ENCODE assay signal across 1 cellular context in the genomic region with DNA sequence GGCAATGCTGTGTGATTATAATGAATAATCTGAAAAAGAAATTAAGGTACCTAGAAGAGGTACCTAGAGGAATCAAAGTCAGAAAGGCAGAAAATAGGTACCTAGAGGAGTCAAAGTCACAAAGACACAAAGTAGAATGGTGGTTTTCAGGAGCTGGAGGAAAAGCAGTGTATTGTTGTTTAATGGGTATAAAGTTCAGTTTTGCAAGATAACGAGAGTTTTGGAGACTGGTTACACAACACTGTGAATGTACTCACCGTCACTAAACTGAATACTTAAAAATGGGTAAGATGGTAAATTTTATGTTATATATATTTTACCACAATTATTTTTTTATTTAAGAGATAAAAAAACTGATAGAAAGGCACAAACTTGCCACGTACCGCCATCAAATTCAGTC.
TF ChIP-seq lines count a peak whose summit lies in the region.

No MANE protein-coding gene starts in this region.

TF ChIP-seq in HepG2, 621 proteins besides CTCF, POLR2A, EP300 and RAD21 (continued from another document and continues in another):
- TF ChIP-seq SOX5 (CRISPR knock-in tag; IDR thresholded peaks at IDR 0.05; ENCODE audit: borderline replicate concordance) = peak; percentile 73; the same call in 1 of the 2 replicates
- no peak for TF ChIP-seq POLR2G (IDR thresholded peaks at IDR 0.05; ENCODE audit: low read depth, low read length)
- TF ChIP-seq DNMT3B (CRISPR knock-in tag; conservative IDR thresholded peaks at IDR 0.05) = no peak
- TF ChIP-seq ZNF333 (CRISPR knock-in tag; IDR thresholded peaks at IDR 0.05; ENCODE audit: borderline replicate concordance) = no peak
- TF ChIP-seq ZNF468 (CRISPR knock-in tag; IDR thresholded peaks at IDR 0.05) = no peak
- TF ChIP-seq RXRB (CRISPR knock-in tag; IDR thresholded peaks at IDR 0.05; ENCODE audit: borderline replicate concordance) = peak; percentile 28; the same call in 1 of the 2 replicates
- TF ChIP-seq, protein P1, sequence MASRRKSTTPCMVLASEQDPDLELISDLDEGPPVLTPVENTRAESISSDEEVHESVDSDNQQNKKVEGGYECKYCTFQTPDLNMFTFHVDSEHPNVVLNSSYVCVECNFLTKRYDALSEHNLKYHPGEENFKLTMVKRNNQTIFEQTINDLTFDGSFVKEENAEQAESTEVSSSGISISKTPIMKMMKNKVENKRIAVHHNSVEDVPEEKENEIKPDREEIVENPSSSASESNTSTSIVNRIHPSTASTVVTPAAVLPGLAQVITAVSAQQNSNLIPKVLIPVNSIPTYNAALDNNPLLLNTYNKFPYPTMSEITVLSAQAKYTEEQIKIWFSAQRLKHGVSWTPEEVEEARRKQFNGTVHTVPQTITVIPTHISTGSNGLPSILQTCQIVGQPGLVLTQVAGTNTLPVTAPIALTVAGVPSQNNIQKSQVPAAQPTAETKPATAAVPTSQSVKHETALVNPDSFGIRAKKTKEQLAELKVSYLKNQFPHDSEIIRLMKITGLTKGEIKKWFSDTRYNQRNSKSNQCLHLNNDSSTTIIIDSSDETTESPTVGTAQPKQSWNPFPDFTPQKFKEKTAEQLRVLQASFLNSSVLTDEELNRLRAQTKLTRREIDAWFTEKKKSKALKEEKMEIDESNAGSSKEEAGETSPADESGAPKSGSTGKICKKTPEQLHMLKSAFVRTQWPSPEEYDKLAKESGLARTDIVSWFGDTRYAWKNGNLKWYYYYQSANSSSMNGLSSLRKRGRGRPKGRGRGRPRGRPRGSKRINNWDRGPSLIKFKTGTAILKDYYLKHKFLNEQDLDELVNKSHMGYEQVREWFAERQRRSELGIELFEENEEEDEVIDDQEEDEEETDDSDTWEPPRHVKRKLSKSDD (CRISPR knock-in tag; IDR thresholded peaks at IDR 0.05; ENCODE audit: low read depth) = no peak
- no peak for TF ChIP-seq RAD51 (IDR thresholded peaks at IDR 0.05; ENCODE audit: borderline replicate concordance)
- TF ChIP-seq ATM (IDR thresholded peaks at IDR 0.05; ENCODE audit: borderline replicate concordance) = no peak
- TF ChIP-seq STAT5B (CRISPR knock-in tag; IDR thresholded peaks at IDR 0.05) = no peak
- TF ChIP-seq ZMYM4 (CRISPR knock-in tag; IDR thresholded peaks at IDR 0.05) = peak; percentile 54; the same call in 1 of the 2 replicates
- TF ChIP-seq, protein P2, sequence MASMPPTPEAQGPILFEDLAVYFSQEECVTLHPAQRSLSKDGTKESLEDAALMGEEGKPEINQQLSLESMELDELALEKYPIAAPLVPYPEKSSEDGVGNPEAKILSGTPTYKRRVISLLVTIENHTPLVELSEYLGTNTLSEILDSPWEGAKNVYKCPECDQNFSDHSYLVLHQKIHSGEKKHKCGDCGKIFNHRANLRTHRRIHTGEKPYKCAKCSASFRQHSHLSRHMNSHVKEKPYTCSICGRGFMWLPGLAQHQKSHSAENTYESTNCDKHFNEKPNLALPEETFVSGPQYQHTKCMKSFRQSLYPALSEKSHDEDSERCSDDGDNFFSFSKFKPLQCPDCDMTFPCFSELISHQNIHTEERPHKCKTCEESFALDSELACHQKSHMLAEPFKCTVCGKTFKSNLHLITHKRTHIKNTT (CRISPR knock-in tag; IDR thresholded peaks at IDR 0.05) = no peak
- no peak for TF ChIP-seq ZNF446 (CRISPR knock-in tag; IDR thresholded peaks at IDR 0.05)
- TF ChIP-seq KDM1A (CRISPR knock-in tag; IDR thresholded peaks at IDR 0.05) = no peak
- TF ChIP-seq CBFB (CRISPR knock-in tag; IDR thresholded peaks at IDR 0.05) = no peak
- TF ChIP-seq, protein P3, sequence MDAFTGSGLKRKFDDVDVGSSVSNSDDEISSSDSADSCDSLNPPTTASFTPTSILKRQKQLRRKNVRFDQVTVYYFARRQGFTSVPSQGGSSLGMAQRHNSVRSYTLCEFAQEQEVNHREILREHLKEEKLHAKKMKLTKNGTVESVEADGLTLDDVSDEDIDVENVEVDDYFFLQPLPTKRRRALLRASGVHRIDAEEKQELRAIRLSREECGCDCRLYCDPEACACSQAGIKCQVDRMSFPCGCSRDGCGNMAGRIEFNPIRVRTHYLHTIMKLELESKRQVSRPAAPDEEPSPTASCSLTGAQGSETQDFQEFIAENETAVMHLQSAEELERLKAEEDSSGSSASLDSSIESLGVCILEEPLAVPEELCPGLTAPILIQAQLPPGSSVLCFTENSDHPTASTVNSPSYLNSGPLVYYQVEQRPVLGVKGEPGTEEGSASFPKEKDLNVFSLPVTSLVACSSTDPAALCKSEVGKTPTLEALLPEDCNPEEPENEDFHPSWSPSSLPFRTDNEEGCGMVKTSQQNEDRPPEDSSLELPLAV (CRISPR knock-in tag; conservative IDR thresholded peaks at IDR 0.05; ENCODE audit: low read depth) = no peak
- peak; percentile 67 for TF ChIP-seq HNF4G (IDR thresholded peaks at IDR 0.05; ENCODE audit: borderline replicate concordance, low read depth, low read length)
- no peak for TF ChIP-seq HNF4G (CRISPR knock-in tag; IDR thresholded peaks at IDR 0.05; ENCODE audit: borderline replicate concordance, low read depth)
- no peak for TF ChIP-seq NFE2 (CRISPR knock-in tag; IDR thresholded peaks at IDR 0.05)
- TF ChIP-seq CBX1 (IDR thresholded peaks at IDR 0.05; ENCODE audit: low read depth) = no peak
- no peak for TF ChIP-seq NCOA2 (CRISPR knock-in tag; IDR thresholded peaks at IDR 0.05)
- no peak for TF ChIP-seq TOE1 (CRISPR knock-in tag; IDR thresholded peaks at IDR 0.05)
- no peak for TF ChIP-seq BRCA1 (CRISPR knock-in tag; IDR thresholded peaks at IDR 0.05)
- TF ChIP-seq GATAD2A (CRISPR knock-in tag; IDR thresholded peaks at IDR 0.05) = peak; percentile 30; the same call in 1 of the 2 replicates
- TF ChIP-seq ZNF644 (CRISPR knock-in tag; IDR thresholded peaks at IDR 0.05; ENCODE audit: low read depth) = peak; percentile 69
- no peak for TF ChIP-seq CCDC6 (CRISPR knock-in tag; IDR thresholded peaks at IDR 0.05)
- TF ChIP-seq HOMEZ (CRISPR knock-in tag; IDR thresholded peaks at IDR 0.05; ENCODE audit: low read depth) = peak; percentile 87
- TF ChIP-seq, protein P4, sequence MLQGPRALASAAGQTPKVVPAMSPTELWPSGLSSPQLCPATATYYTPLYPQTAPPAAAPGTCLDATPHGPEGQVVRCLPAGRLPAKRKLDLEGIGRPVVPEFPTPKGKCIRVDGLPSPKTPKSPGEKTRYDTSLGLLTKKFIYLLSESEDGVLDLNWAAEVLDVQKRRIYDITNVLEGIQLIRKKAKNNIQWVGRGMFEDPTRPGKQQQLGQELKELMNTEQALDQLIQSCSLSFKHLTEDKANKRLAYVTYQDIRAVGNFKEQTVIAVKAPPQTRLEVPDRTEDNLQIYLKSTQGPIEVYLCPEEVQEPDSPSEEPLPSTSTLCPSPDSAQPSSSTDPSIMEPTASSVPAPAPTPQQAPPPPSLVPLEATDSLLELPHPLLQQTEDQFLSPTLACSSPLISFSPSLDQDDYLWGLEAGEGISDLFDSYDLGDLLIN (CRISPR knock-in tag; IDR thresholded peaks at IDR 0.05; ENCODE audit: borderline replicate concordance) = no peak
- no peak for TF ChIP-seq ERF (CRISPR knock-in tag; IDR thresholded peaks at IDR 0.05)
- no peak for TF ChIP-seq STAG1 (CRISPR knock-in tag; IDR thresholded peaks at IDR 0.05)
- TF ChIP-seq AHDC1 (CRISPR knock-in tag; IDR thresholded peaks at IDR 0.05; ENCODE audit: borderline replicate concordance) = peak; percentile 80; the same call in 1 of the 2 replicates
- TF ChIP-seq HNF4A (CRISPR knock-in tag; IDR thresholded peaks at IDR 0.05) = peak; percentile 84
- no peak for TF ChIP-seq ZNF282 (IDR thresholded peaks at IDR 0.05; ENCODE audit: partially characterized antibody)
- no peak for TF ChIP-seq SMAD1 (CRISPR knock-in tag; IDR thresholded peaks at IDR 0.05; ENCODE audit: borderline replicate concordance, low read depth)
- peak; percentile 65 for TF ChIP-seq ARID5B (CRISPR knock-in tag; IDR thresholded peaks at IDR 0.05)
- TF ChIP-seq FOSL1 (CRISPR knock-in tag; IDR thresholded peaks at IDR 0.05; ENCODE audit: borderline replicate concordance) = no peak
- TF ChIP-seq SUZ12 (IDR thresholded peaks at IDR 0.05; ENCODE audit: low read depth, low read length) = no peak
- TF ChIP-seq ZNF331 (CRISPR knock-in tag; IDR thresholded peaks at IDR 0.05) = peak; percentile 27; the same call in 1 of the 2 replicates
- TF ChIP-seq HOXA3 (CRISPR knock-in tag; IDR thresholded peaks at IDR 0.05) = no peak
- no peak for TF ChIP-seq ZNF350 (CRISPR knock-in tag; IDR thresholded peaks at IDR 0.05; ENCODE audit: borderline replicate concordance, low read depth)
- TF ChIP-seq, protein P5, sequence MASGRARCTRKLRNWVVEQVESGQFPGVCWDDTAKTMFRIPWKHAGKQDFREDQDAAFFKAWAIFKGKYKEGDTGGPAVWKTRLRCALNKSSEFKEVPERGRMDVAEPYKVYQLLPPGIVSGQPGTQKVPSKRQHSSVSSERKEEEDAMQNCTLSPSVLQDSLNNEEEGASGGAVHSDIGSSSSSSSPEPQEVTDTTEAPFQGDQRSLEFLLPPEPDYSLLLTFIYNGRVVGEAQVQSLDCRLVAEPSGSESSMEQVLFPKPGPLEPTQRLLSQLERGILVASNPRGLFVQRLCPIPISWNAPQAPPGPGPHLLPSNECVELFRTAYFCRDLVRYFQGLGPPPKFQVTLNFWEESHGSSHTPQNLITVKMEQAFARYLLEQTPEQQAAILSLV (CRISPR knock-in tag; IDR thresholded peaks at IDR 0.05; ENCODE audit: borderline replicate concordance) = no peak
